In the genomic region with DNA sequence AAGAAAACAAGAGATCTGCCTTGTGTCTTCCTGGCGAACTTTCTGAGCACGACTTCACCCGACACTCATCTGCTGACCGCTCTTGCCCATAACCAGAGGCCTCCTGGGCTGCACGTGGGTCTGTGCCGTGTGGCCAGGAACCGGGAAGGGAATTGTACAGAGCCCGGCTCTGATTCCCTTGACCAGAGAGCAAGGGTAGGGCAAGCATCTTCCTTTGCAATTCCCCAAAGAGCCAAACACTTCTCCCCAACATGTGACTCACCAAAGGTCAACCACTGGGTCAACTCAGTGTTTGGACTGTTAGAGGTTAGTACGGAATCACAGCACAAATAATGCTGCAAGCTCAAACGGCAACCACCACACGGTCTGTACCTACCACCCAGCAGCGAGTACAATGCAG, we compare ENCODE assay signal across 1 cellular context.
TF ChIP-seq lines count a peak whose summit lies in the region.

No MANE protein-coding gene starts in this region.

TF ChIP-seq in endothelial cell of umbilical vein, 7 proteins besides CTCF, POLR2A, EP300 and RAD21:
- TF ChIP-seq FOS (IDR thresholded peaks at IDR 0.05; ENCODE audit: borderline replicate concordance, insufficient read depth, low read length) = no peak
- peak; percentile 18 for TF ChIP-seq POLR2AphosphoS5 (IDR thresholded peaks at IDR 0.05; ENCODE audit: insufficient read depth, low read depth, low read length)
